Comparison of ENCODE assay signal across 10 cellular contexts in genomic region chr10:6124666-6125065, GRCh38. TPM values are rescaled to one million over a fixed set of nuclear protein-coding genes. Genes with fewer than 3 reads are reported as not detected.
A peak's percentile ranks its signal among the peaks of the same experiment; 100 is the strongest.
DNase-seq lines count a peak whose midpoint lies in the region; ATAC-seq and TF ChIP-seq lines count a peak whose summit lies in the region.
"Had no signal": no experiment of that assay in that cellular context is flagged by ENCODE, and none has a peak within 500 bp of the region (broad histone marks: within the 10 kb centered on the region; RNA-seq: fewer than 3 reads in every experiment).

No MANE protein-coding gene starts in this region.

- DNase-seq in LHCN-M2 (ENCODE audit: low read depth) (peak; percentile 41), dorsolateral prefrontal cortex (peak in 7 of 10 donors; percentile 54 to 84 (median 69)), right lobe of liver (no peak), islet precursor cell (no peak), cerebellar cortex (ENCODE audit: low spot score) (no peak), middle frontal gyrus (ENCODE audit: extremely low spot score, low spot score) (no peak)
- no peak for DNase-seq in stimulated activated naive B cell treated with anti-CD40 and anti-IgM and Interleukin-4, amounts not matched to agents 10 μg/mL and 1 μg/mL and 100 μg/mL, for 72 hours
- DNase-seq in activated CD4-positive, alpha-beta T cell treated with anti-CD3 and anti-CD28 coated beads for 48 hours = no peak
- DNase-seq: activated CD4-positive, alpha-beta T cell treated with anti-CD3 and anti-CD28 coated beads for 1 hour; activated naive CD4-positive, alpha-beta T cell treated with anti-CD3 and anti-CD28 coated beads, Interleukin-2, amount 10 ng/mL, durations not matched to agents 7 days and 5 days had no signal

- peak in 3 of 56 donors; percentile 15 to 26 (median 23) for TF ChIP-seq CTCF in dorsolateral prefrontal cortex (IDR thresholded peaks at IDR 0.05 in 54 of 56, conservative IDR thresholded peaks at IDR 0.05 in 2 of 56; ENCODE audit: low read depth in 1 of 56, partially characterized antibody in 56 of 56)
- no peak for TF ChIP-seq CTCF in right lobe of liver (IDR thresholded peaks at IDR 0.05)

- H3K36me3 ChIP-seq in right lobe of liver = no peaks in the 10 kb centered on the region

- H3K27me3 ChIP-seq in dorsolateral prefrontal cortex (no peaks in the 10 kb centered on the region), right lobe of liver (no peaks in the 10 kb centered on the region)

- ATAC-seq in right lobe of liver = peak; percentile 26 to 47 (median 41)
- ATAC-seq in stimulated activated naive B cell treated with anti-CD40 and anti-IgM and Interleukin-4, amounts not matched to agents 10 μg/mL and 1 μg/mL and 100 μg/mL, for 72 hours (replicated peaks) = no peak

- intact Hi-C loops in dorsolateral prefrontal cortex (cut with DNase I) (no loop called here), right lobe of liver (cut with DNase I) (no loop called here)

- no peak overlapping the region for H3K4me3 Mint-ChIP-seq in stimulated activated naive B cell treated with anti-CD40 and anti-IgM and Interleukin-4, amounts not matched to agents 10 μg/mL and 1 μg/mL and 100 μg/mL, for 72 hours
- H3K4me3 Mint-ChIP-seq: activated naive CD4-positive, alpha-beta T cell treated with anti-CD3 and anti-CD28 coated beads, Interleukin-2, amount 10 ng/mL, durations not matched to agents 7 days and 5 days had no signal

- TF ChIP-seq POLR2A in right lobe of liver (IDR thresholded peaks at IDR 0.05) = no peak

- H3K27ac ChIP-seq in dorsolateral prefrontal cortex = peak overlapping the region; percentile 10 to 90 (median 77)
- H3K27ac ChIP-seq in right lobe of liver = no peak overlapping the region

- WGBS in right lobe of liver (ENCODE audit: insufficient coverage, low coverage, low lambda C conversion rate, missing lambda C conversion rate) = 39% methylated on average over 9 of the region's 9 CpGs

- H3K4me1 Mint-ChIP-seq in stimulated activated naive B cell treated with anti-CD40 and anti-IgM and Interleukin-4, amounts not matched to agents 10 μg/mL and 1 μg/mL and 100 μg/mL, for 72 hours = peaks cover 7 to 10% of the 10 kb centered on the region in 2 donors

- H3K36me3 Mint-ChIP-seq in stimulated activated naive B cell treated with anti-CD40 and anti-IgM and Interleukin-4, amounts not matched to agents 10 μg/mL and 1 μg/mL and 100 μg/mL, for 72 hours = peaks cover 9 to 15% of the 10 kb centered on the region in 2 donors

- H3K4me1 ChIP-seq in right lobe of liver = no peaks in the 10 kb centered on the region

- H3K4me3 ChIP-seq in dorsolateral prefrontal cortex (peak overlapping the region in 33 of 59 donors; percentile 2 to 48 (median 26)), right lobe of liver (no peak overlapping the region)

- no peaks in the 10 kb centered on the region for H3K9me3 ChIP-seq in right lobe of liver

- peak overlapping the region; percentile 74 for H3K27ac Mint-ChIP-seq in stimulated activated naive B cell treated with anti-CD40 and anti-IgM and Interleukin-4, amounts not matched to agents 10 μg/mL and 1 μg/mL and 100 μg/mL, for 72 hours
- H3K27ac Mint-ChIP-seq: activated naive CD4-positive, alpha-beta T cell treated with anti-CD3 and anti-CD28 coated beads, Interleukin-2, amount 10 ng/mL, durations not matched to agents 7 days and 5 days had no signal

- H3K9me3 Mint-ChIP-seq in stimulated activated naive B cell treated with anti-CD40 and anti-IgM and Interleukin-4, amounts not matched to agents 10 μg/mL and 1 μg/mL and 100 μg/mL, for 72 hours = no peaks in the 10 kb centered on the region
- H3K9me3 Mint-ChIP-seq: activated naive CD4-positive, alpha-beta T cell treated with anti-CD3 and anti-CD28 coated beads, Interleukin-2, amount 10 ng/mL, durations not matched to agents 7 days and 5 days had no signal

- peaks cover 22 to 24% of the 10 kb centered on the region in 2 donors for H3K27me3 Mint-ChIP-seq in stimulated activated naive B cell treated with anti-CD40 and anti-IgM and Interleukin-4, amounts not matched to agents 10 μg/mL and 1 μg/mL and 100 μg/mL, for 72 hours

RNA-seq across cellular contexts. Expression of gene RBM17, which starts 35.8 kb away (rescaled TPM):
- total RNA-seq in LHCN-M2 (2014; rRNA removed) (29.8 and 39.7 TPM in 2 replicates), dorsolateral prefrontal cortex (100 to 1,000 TPM in 44 of 120 experiments, 10 to 100 TPM in 76; 67.3 to 155 (median 95.4) TPM), right lobe of liver (10 to 100 TPM; 11.9 to 40.6 (median 28.1) TPM)
- polyA plus RNA-seq in LHCN-M2 (2012) = 41.4 TPM

Comparison
In these comparisons a context has a peak if more than half of its experiments do, and no peak if none do; other contexts are left out.
1. DNase-seq: peak in LHCN-M2 (single experiment) and dorsolateral prefrontal cortex (7 of 10); none in right lobe of liver (0 of 3), stimulated activated naive B cell treated with anti-CD40 and anti-IgM and Interleukin-4, amounts not matched to agents 10 μg/mL and 1 μg/mL and 100 μg/mL, for 72 hours (single experiment), islet precursor cell (single experiment), cerebellar cortex (single experiment), middle frontal gyrus (single experiment) and activated CD4-positive, alpha-beta T cell treated with anti-CD3 and anti-CD28 coated beads for 48 hours (single experiment).
2. H3K27ac ChIP-seq: peak in dorsolateral prefrontal cortex (59 of 59); none in right lobe of liver (0 of 3).
3. H3K4me3 ChIP-seq: peak in dorsolateral prefrontal cortex (33 of 59); none in right lobe of liver (0 of 3).
4. ATAC-seq: peak in right lobe of liver (4 of 4); none in stimulated activated naive B cell treated with anti-CD40 and anti-IgM and Interleukin-4, amounts not matched to agents 10 μg/mL and 1 μg/mL and 100 μg/mL, for 72 hours (0 of 2).